ENCODE assay signal across 8 cellular contexts in genomic region chr18:23504720-23505119, GRCh38. TPM values are rescaled to one million over a fixed set of nuclear protein-coding genes. Genes with fewer than 3 reads are reported as not detected.
DNase-seq lines count a peak whose midpoint lies in the region; ATAC-seq and TF ChIP-seq lines count a peak whose summit lies in the region.

No MANE protein-coding gene starts in this region.

- 83 to 94% (median 88%) methylated on average over 3 of the region's 3 CpGs for WGBS in ovary, 3 donors

- no peaks in the 10 kb centered on the region for H3K27me3 ChIP-seq in CD8-positive, alpha-beta T cell (ENCODE audit: insufficient read depth, low read length)
- no peaks in the 10 kb centered on the region for H3K27me3 ChIP-seq in effector memory CD4-positive, alpha-beta T cell (replicated peaks; ENCODE audit: control insufficient read depth, insufficient read depth, low read length, poor library complexity, severe bottlenecking)
- H3K27me3 ChIP-seq in skeletal muscle satellite cell (ENCODE audit: control insufficient read depth, insufficient read depth, low read length) = no peaks in the 10 kb centered on the region
- no peaks in the 10 kb centered on the region for H3K27me3 ChIP-seq in ovary

- no peak for ATAC-seq in CD8-positive, alpha-beta T cell
- ATAC-seq in GM19455 (IDR thresholded peaks at IDR 0.05; ENCODE audit: unreplicated experiment) (peak; percentile 32), HG03521 (IDR thresholded peaks at IDR 0.05; ENCODE audit: unreplicated experiment) (peak; percentile 27)

- DNase-seq in CD8-positive, alpha-beta T cell = no peak
- DNase-seq in effector memory CD4-positive, alpha-beta T cell = no peak
- DNase-seq in RPMI8226 (no peak), ovary (no peak), HEK293T (ENCODE audit: extremely low spot score) (no peak)

- no peak for TF ChIP-seq EP300 in ovary (IDR thresholded peaks at IDR 0.05)

- no peak overlapping the region for H3K27ac ChIP-seq in CD8-positive, alpha-beta T cell (ENCODE audit: low read depth, low read length)
- H3K27ac ChIP-seq in effector memory CD4-positive, alpha-beta T cell (ENCODE audit: insufficient read depth, low read length, poor library complexity, severe bottlenecking) = peak overlapping the region; percentile 91
- no peak overlapping the region for H3K27ac ChIP-seq in ovary

- intact Hi-C loops in CD8-positive, alpha-beta T cell (cut with DNase I, micrococcal nuclease) = loop anchor here (5.0 to 10.0 kb wide), 7 partner anchors 67 to 613 kb away; partner anchors contain the start of genes TTC39C (in 2 of the 2) and RBBP8 (in 1 of the 2)
- intact Hi-C loops in ovary (cut with DNase I) = loop anchor here in 2 of 4 donors (5.0 to 10.0 kb wide), 3 partner anchors 50 to 310 kb away; partner anchors contain the start of genes NPC1 (in 1 of the 2) and RIOK3 (in 1 of the 2)

- peaks cover 5% of the 10 kb centered on the region for H3K36me3 ChIP-seq in CD8-positive, alpha-beta T cell (ENCODE audit: insufficient read depth, low read length)
- H3K36me3 ChIP-seq in effector memory CD4-positive, alpha-beta T cell (ENCODE audit: control insufficient read depth, insufficient read depth, low read length) = peaks cover 16% of the 10 kb centered on the region
- peaks cover 26% of the 10 kb centered on the region for H3K36me3 ChIP-seq in skeletal muscle satellite cell (ENCODE audit: insufficient read depth, low read length)
- H3K36me3 ChIP-seq in ovary = no peaks in the 10 kb centered on the region

- H3K4me1 Mint-ChIP-seq in CD8-positive, alpha-beta T cell (ENCODE audit: low read depth) = peaks cover 41% of the 10 kb centered on the region

- H3K9me3 ChIP-seq in CD8-positive, alpha-beta T cell (ENCODE audit: low read length) = no peaks in the 10 kb centered on the region
- H3K9me3 ChIP-seq in effector memory CD4-positive, alpha-beta T cell (ENCODE audit: control insufficient read depth, low read length) = no peaks in the 10 kb centered on the region
- no peaks in the 10 kb centered on the region for H3K9me3 ChIP-seq in skeletal muscle satellite cell (replicated peaks; ENCODE audit: low read length)
- H3K9me3 ChIP-seq in ovary = no peaks in the 10 kb centered on the region

- H3K9ac ChIP-seq in skeletal muscle satellite cell (ENCODE audit: low read depth, low read length) = peak overlapping the region; percentile 94

- TF ChIP-seq CTCF in CD8-positive, alpha-beta T cell (IDR thresholded peaks at IDR 0.05) = no peak
- TF ChIP-seq CTCF in ovary (IDR thresholded peaks at IDR 0.05) = no peak

- peak overlapping the region; percentile 99 for H3K4me2 ChIP-seq in skeletal muscle satellite cell (ENCODE audit: low read length)

- TF ChIP-seq POLR2A in ovary (IDR thresholded peaks at IDR 0.05) = no peak

- peak overlapping the region; percentile 92 for H3K27ac Mint-ChIP-seq in CD8-positive, alpha-beta T cell

- H3K4me3 ChIP-seq in CD8-positive, alpha-beta T cell (ENCODE audit: low read depth, low read length) = peak overlapping the region; percentile 91
- H3K4me3 ChIP-seq in effector memory CD4-positive, alpha-beta T cell (ENCODE audit: insufficient read depth, low read depth, low read length, poor library complexity, severe bottlenecking) = peak overlapping the region; percentile 77
- peak overlapping the region; percentile 99 for H3K4me3 ChIP-seq in skeletal muscle satellite cell (ENCODE audit: low read length)
- H3K4me3 ChIP-seq in ovary = no peak overlapping the region

- peaks cover 39% of the 10 kb centered on the region for H3K36me3 Mint-ChIP-seq in CD8-positive, alpha-beta T cell

- H3K9me3 Mint-ChIP-seq in CD8-positive, alpha-beta T cell = no peaks in the 10 kb centered on the region

- POLR2A ChIA-PET in CD8-positive, alpha-beta T cell (lab: Charles Lee) = interaction anchor here (0.6 to 1.0 kb wide), 2 partner anchors 12 to 1444 kb away, joined by 3 to 4 read pairs; no protein-coding TSS in a partner anchor
- POLR2A ChIA-PET in HEK293T (lab: Yijun Ruan, JAX) = no interaction called here

- CTCF ChIA-PET in CD8-positive, alpha-beta T cell (lab: Charles Lee) = interaction anchor here (0.6 to 1.8 kb wide), 6 partner anchors 11 to 93 kb away, joined by 3 to 13 read pairs (median 4); no protein-coding TSS in a partner anchor
- CTCF ChIA-PET in HEK293T (lab: Yijun Ruan, JAX) = interaction anchor here (0.6 to 1.5 kb wide), 3 partner anchors 10 to 41 kb away, joined by 3 to 5 read pairs (median 3); no protein-coding TSS in a partner anchor

- H3K27me3 Mint-ChIP-seq in CD8-positive, alpha-beta T cell (ENCODE audit: low read depth) = no peaks in the 10 kb centered on the region

- peak overlapping the region; percentile 93 for H3K4me3 Mint-ChIP-seq in CD8-positive, alpha-beta T cell

- H3K4me1 ChIP-seq in CD8-positive, alpha-beta T cell (ENCODE audit: insufficient read depth, low read length) = peaks cover 27% of the 10 kb centered on the region
- H3K4me1 ChIP-seq in effector memory CD4-positive, alpha-beta T cell (ENCODE audit: control insufficient read depth, insufficient read depth, low read length, poor library complexity, severe bottlenecking) = peaks cover 19% of the 10 kb centered on the region
- peaks cover 14% of the 10 kb centered on the region for H3K4me1 ChIP-seq in skeletal muscle satellite cell (ENCODE audit: control insufficient read depth, insufficient read depth, low read length)
- peaks cover 5% of the 10 kb centered on the region for H3K4me1 ChIP-seq in ovary (ENCODE audit: insufficient read depth)

TF ChIP-seq in HEK293T, 16 proteins besides CTCF, POLR2A, EP300 and RAD21:
- TF ChIP-seq ARNT (IDR thresholded peaks at IDR 0.05) = no peak
- no peak for TF ChIP-seq L3MBTL2 (conservative IDR thresholded peaks at IDR 0.05)
- TF ChIP-seq ZNF384 (IDR thresholded peaks at IDR 0.05) = no peak
- TF ChIP-seq FOXA1 (IDR thresholded peaks at IDR 0.05) = no peak
- no peak for TF ChIP-seq NFRKB (IDR thresholded peaks at IDR 0.05)
- no peak for TF ChIP-seq CTBP1 (IDR thresholded peaks at IDR 0.05; ENCODE audit: borderline replicate concordance)
- no peak for TF ChIP-seq BHLHE40 (IDR thresholded peaks at IDR 0.05; ENCODE audit: borderline replicate concordance)
- no peak for TF ChIP-seq SUZ12 (IDR thresholded peaks at IDR 0.05)
- no peak for TF ChIP-seq FOXM1 (IDR thresholded peaks at IDR 0.05; ENCODE audit: borderline replicate concordance)

RNA-seq across cellular contexts. Expression of gene RMC1, which starts 1.4 kb away (rescaled TPM):
- total RNA-seq in CD8-positive, alpha-beta T cell = 10 to 100 TPM; 59.8 to 62.2 TPM
- 20.5 and 21.8 TPM in 2 replicates for total RNA-seq in skeletal muscle satellite cell (2012; rRNA removed)
- total RNA-seq in ovary = 10 to 100 TPM; 15.0 to 29.2 (median 21.8) TPM
- polyA plus RNA-seq in ovary = 10 to 100 TPM; 22.9 to 29.5 TPM

RNA-seq across cellular contexts. Expression of gene RIOK3, which starts 51.6 kb away (rescaled TPM):
- total RNA-seq in CD8-positive, alpha-beta T cell = 100 to 1,000 TPM; 159 to 185 TPM
- 67.4 and 84.7 TPM in 2 replicates for total RNA-seq in skeletal muscle satellite cell (2012; rRNA removed)
- 10 to 100 TPM; 21.5 to 47.6 (median 39.2) TPM for total RNA-seq in ovary
- polyA plus RNA-seq in ovary = 10 to 100 TPM; 29.2 to 48.3 TPM
